In the genomic region with DNA sequence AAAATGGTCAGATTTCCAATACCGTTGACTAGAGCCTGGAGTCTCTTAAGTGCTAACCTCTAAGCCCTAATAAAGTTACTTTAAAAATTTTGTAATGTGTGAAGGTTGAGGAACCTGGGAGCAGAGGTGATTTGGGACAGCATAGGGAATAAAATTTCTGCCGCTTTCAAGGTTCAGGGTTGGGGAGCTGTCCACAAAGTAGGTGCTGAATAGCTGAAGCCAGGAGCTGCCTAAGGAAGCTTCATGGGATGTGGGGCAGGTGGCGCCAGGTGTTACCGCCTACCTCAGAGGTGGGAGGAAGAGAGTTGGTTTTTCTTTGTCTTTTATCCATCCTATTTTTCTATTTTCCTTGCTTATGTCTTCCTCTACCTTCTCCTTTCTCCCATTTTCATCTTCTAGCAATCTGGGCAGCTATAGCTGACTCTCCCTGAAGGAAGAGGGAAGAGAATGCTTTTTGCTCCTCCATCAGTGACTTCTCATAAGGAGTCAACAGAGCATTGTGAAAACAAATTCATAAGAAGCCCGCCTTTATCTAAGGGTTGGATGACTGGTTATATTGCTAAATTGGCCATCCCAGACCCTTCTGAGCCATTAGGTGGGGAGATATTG, we compare ENCODE assay signal across 10 cellular contexts.
DNase-seq lines count a peak whose midpoint lies in the region; ATAC-seq, FAIRE-seq and TF ChIP-seq lines count a peak whose summit lies in the region.
"Had no signal": no experiment of that assay in that cellular context is flagged by ENCODE, and none has a peak within 500 bp of the region (broad histone marks: within the 10 kb centered on the region; RNA-seq: fewer than 3 reads in every experiment).

No MANE protein-coding gene starts in this region.

- H2AFZ ChIP-seq in neural progenitor cell (replicated peaks) = no peak overlapping the region

- no peak for FAIRE-seq in H54 (lab: Jason Lieb, UNC)

- H3K36me3 ChIP-seq in NT2/D1 (ENCODE audit: insufficient read depth, insufficient read length, low read length) (no peaks in the 10 kb centered on the region), neural progenitor cell (no peaks in the 10 kb centered on the region)

- H3K36me3 Mint-ChIP-seq in neural progenitor cell = no peaks in the 10 kb centered on the region

- no peaks in the 10 kb centered on the region for H3K9me3 Mint-ChIP-seq in neural progenitor cell
- H3K9me3 Mint-ChIP-seq: dendritic cell treated with granulocyte-macrophage colony-stimulating factor and Interleukin-4, amounts not matched to agents 40 ng/mL and 50 ng/mL, for 4 days had no signal

- H3K9ac ChIP-seq in NT2/D1 (ENCODE audit: insufficient read length, low read depth) = no peak overlapping the region
- H3K9ac ChIP-seq in neural progenitor cell = no peak overlapping the region

- no peaks in the 10 kb centered on the region for H3K27me3 ChIP-seq in NT2/D1 (ENCODE audit: insufficient read depth, insufficient read length)
- no peaks in the 10 kb centered on the region for H3K27me3 ChIP-seq in neural progenitor cell

- H3K9me3 ChIP-seq in NT2/D1 (ENCODE audit: insufficient read depth, low read length) (no peaks in the 10 kb centered on the region), neural progenitor cell (ENCODE audit: low read depth) (no peaks in the 10 kb centered on the region)

- H3K4me1 Mint-ChIP-seq in neural progenitor cell = peaks cover 17% of the 10 kb centered on the region

- no peak overlapping the region for H3K4me2 ChIP-seq in neural progenitor cell

- peak; percentile 33 for DNase-seq in H54 (ENCODE audit: insufficient read length, low spot score)
- DNase-seq in NT2/D1 (ENCODE audit: low read depth, low spot score) = peak; percentile 63
- DNase-seq in ecto neural progenitor cell (ENCODE audit: low spot score) = peak; percentile 64
- peak; percentile 74 for DNase-seq in neural progenitor cell (ENCODE audit: low spot score)
- no peak for DNase-seq in cerebellum (ENCODE audit: low spot score)
- DNase-seq in Right ventricle myocardium inferior (ENCODE audit: missing footprints) = no peak
- no peak for DNase-seq in NCI-H2107 (lab: John Stamatoyannopoulos, UW)
- DNase-seq: NCI-H2227 treated with DMSO at 0.1 percent for 48 hours had no signal

- no peak for TF ChIP-seq CTCF in neural progenitor cell (IDR thresholded peaks at IDR 0.05)

- H3K27me3 Mint-ChIP-seq in neural progenitor cell (ENCODE audit: insufficient read depth, low read depth) = peaks cover 4% of the 10 kb centered on the region

- no peak for TF ChIP-seq POLR2A in H54 (IDR thresholded peaks at IDR 0.05; ENCODE audit: low read depth, low read length)

- H4K20me1 ChIP-seq in neural progenitor cell (ENCODE audit: low read depth) = peaks cover 17% of the 10 kb centered on the region

- no peak overlapping the region for H3K27ac Mint-ChIP-seq in neural progenitor cell
- H3K27ac Mint-ChIP-seq: dendritic cell treated with granulocyte-macrophage colony-stimulating factor and Interleukin-4, amounts not matched to agents 40 ng/mL and 50 ng/mL, for 4 days had no signal

- H3K4me3 ChIP-seq in NT2/D1 (ENCODE audit: insufficient read length, low read depth) = no peak overlapping the region
- H3K4me3 ChIP-seq in neural progenitor cell = no peak overlapping the region

- no peak overlapping the region for H3K27ac ChIP-seq in neural progenitor cell

- ATAC-seq in Right ventricle myocardium inferior (no peak), GM18907 (IDR thresholded peaks at IDR 0.05; ENCODE audit: unreplicated experiment) (no peak)

- intact Hi-C loops in Right ventricle myocardium inferior (cut with DNase I) = no loop called here

- no peaks in the 10 kb centered on the region for H3K79me2 ChIP-seq in neural progenitor cell (ENCODE audit: low read depth)

- H3K4me1 ChIP-seq in NT2/D1 (ENCODE audit: insufficient read depth, insufficient read length) (peaks cover 6% of the 10 kb centered on the region), neural progenitor cell (peaks cover 23% of the 10 kb centered on the region)

- no peak overlapping the region for H3K4me3 Mint-ChIP-seq in neural progenitor cell
- H3K4me3 Mint-ChIP-seq: dendritic cell treated with granulocyte-macrophage colony-stimulating factor and Interleukin-4, amounts not matched to agents 40 ng/mL and 50 ng/mL, for 4 days had no signal

- peaks cover 13% of the 10 kb centered on the region for H3F3A ChIP-seq in neural progenitor cell (ENCODE audit: low read depth)

Comparison
In these comparisons a context has a peak if more than half of its experiments do, and no peak if none do; other contexts are left out.
1. DNase-seq: peak in H54 (single experiment), NT2/D1 (single experiment), ecto neural progenitor cell (single experiment) and neural progenitor cell (single experiment); none in cerebellum (single experiment), Right ventricle myocardium inferior (single experiment) and NCI-H2107 (single experiment).